29 cellular contexts compared by ENCODE assay signal in genomic region chr17:80564545-80564944, GRCh38.
"Had no signal": no experiment of that assay in that cellular context is flagged by ENCODE, and none has a peak within 500 bp of the region (broad histone marks: within the 10 kb centered on the region; RNA-seq: fewer than 3 reads in every experiment).

No MANE protein-coding gene starts in this region.

- H3K27ac ChIP-seq: Peyer's patch had no signal

- H3K27me3 ChIP-seq: MG63, Peyer's patch had no signal

- H3K36me3 ChIP-seq: MG63, Peyer's patch had no signal

- FAIRE-seq: bronchial epithelial cell, TTC549 had no signal

- H3K4me3 ChIP-seq: MG63, Peyer's patch had no signal

- H3K4me1 ChIP-seq: Peyer's patch had no signal

- H3K9me3 ChIP-seq: MG63, Peyer's patch had no signal

- ATAC-seq: activated naive CD8-positive, alpha-beta T cell treated with anti-CD3 and anti-CD28 coated beads, Interleukin-2, amount 50 U/mL, for 24 hours; activated T-cell treated with anti-CD3 and anti-CD28 coated beads, Interleukin-2, amount 50 U/mL, for 4 hours; PC-3 had no signal

- DNase-seq: activated CD4-positive, alpha-beta memory T cell treated with anti-CD3 and anti-CD28 coated beads for 36 hours; activated CD4-positive, alpha-beta T cell treated with anti-CD3 and anti-CD28 coated beads, Interleukin-2, amount 50 U/mL, for 1 hour; activated CD8-positive, alpha-beta memory T cell treated with anti-CD3 and anti-CD28 coated beads, Interleukin-2, amount 50 U/mL, for 4 hours; activated effector memory CD4-positive, alpha-beta T cell treated with Interleukin-2 at 50 U/mL for 16 hours; activated naive CD4-positive, alpha-beta T cell treated with anti-CD3 and anti-CD28 coated beads, Interleukin-2, amount 10 ng/mL, durations not matched to agents 7 days and 5 days; activated naive CD8-positive, alpha-beta T cell treated with anti-CD3 and anti-CD28 coated beads, Interleukin-2, amount 50 U/mL, for 24 hours; activated T-cell treated with anti-CD3 and anti-CD28 coated beads for 4 hours; activated T-cell treated with anti-CD3 and anti-CD28 coated beads, Interleukin-2, amount 50 U/mL, for 4 hours; anterior cingulate cortex; caudate nucleus; cerebellar nuclear complex; Kasumi-1; MG63; NCI-H1048; NCI-H1105 treated with DMSO at 0.1 percent for 48 hours; NCI-H1436; NCI-H1694; NCI-H1930; NCI-H2171 treated with DMSO at 0.1 percent for 48 hours; NCI-H2227 treated with DMSO at 0.1 percent for 48 hours; NCI-H446; NCI-H524; NCI-H69; NK-92 treated with Interleukin-12 subunit alpha and Interleukin-12 subunit beta, amount 100 ng/mL, for 24 hours; PC-3; Peyer's patch; Right ventricle myocardium superior had no signal
